In the genomic region with DNA sequence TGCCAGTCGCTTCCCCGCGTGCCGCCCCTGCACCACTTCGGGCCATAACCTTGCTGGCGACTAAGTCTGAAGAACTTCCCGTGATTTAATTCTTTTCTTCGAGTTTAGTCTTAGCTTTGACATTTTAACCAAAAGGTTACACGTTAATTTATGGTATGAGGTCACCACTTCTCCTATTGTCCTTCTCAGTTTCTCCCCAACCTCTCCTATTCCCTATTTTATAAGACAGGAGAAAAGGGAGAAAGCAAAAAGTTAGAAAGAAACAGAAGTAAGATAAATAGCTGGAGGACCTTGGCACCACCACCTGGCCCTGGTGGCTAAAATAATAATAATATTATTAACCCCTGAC, we compare ENCODE assay signal across 19 cellular contexts.
DNase-seq lines count a peak whose midpoint lies in the region; ATAC-seq, FAIRE-seq and TF ChIP-seq lines count a peak whose summit lies in the region.
"Had no signal": no experiment of that assay in that cellular context is flagged by ENCODE, and none has a peak within 500 bp of the region (broad histone marks: within the 10 kb centered on the region; RNA-seq: fewer than 3 reads in every experiment).

No MANE protein-coding gene starts in this region.

- H3K4me1 ChIP-seq in HepG2 (ENCODE audit: insufficient read depth, low read length) (no peaks in the 10 kb centered on the region), right lobe of liver (no peaks in the 10 kb centered on the region), upper lobe of right lung (no peaks in the 10 kb centered on the region)
- H3K4me1 ChIP-seq in naive thymus-derived CD4-positive, alpha-beta T cell (ENCODE audit: control insufficient read depth in 2 of 2, insufficient read depth in 2 of 2, low read length in 2 of 2) = no peaks in the 10 kb centered on the region
- H3K4me1 ChIP-seq: HAP-1, psoas muscle, thyroid gland had no signal

- H3K27ac ChIP-seq in HepG2 (ENCODE audit: extremely low read length, insufficient read depth, low read length) (no peak overlapping the region), right lobe of liver (no peak overlapping the region), upper lobe of right lung (no peak overlapping the region)
- H3K27ac ChIP-seq in naive thymus-derived CD4-positive, alpha-beta T cell (ENCODE audit: low read depth, low read length) = no peak overlapping the region
- H3K27ac ChIP-seq: psoas muscle, thyroid gland had no signal

- H3K4me1 Mint-ChIP-seq in dendritic cell treated with granulocyte-macrophage colony-stimulating factor and Interleukin-4, amounts not matched to agents 40 ng/mL and 50 ng/mL, for 4 days (ENCODE audit: low read depth) = peaks cover 23% of the 10 kb centered on the region
- peaks cover 3 to 19% (median 12%) of the 10 kb centered on the region in 7 donors for H3K4me1 Mint-ChIP-seq in naive thymus-derived CD4-positive, alpha-beta T cell

- TF ChIP-seq EP300 in HepG2 (IDR thresholded peaks at IDR 0.05; ENCODE audit: low read depth in 2 of 2, low read length in 2 of 2) (no peak), HepG2 (CRISPR knock-in tag; IDR thresholded peaks at IDR 0.05; ENCODE audit: borderline replicate concordance) (no peak)

- H3K27me3 Mint-ChIP-seq in dendritic cell treated with granulocyte-macrophage colony-stimulating factor and Interleukin-4, amounts not matched to agents 40 ng/mL and 50 ng/mL, for 4 days = peaks cover 34% of the 10 kb centered on the region
- peaks cover 32 to 72% (median 47%) of the 10 kb centered on the region in 5 donors for H3K27me3 Mint-ChIP-seq in naive thymus-derived CD4-positive, alpha-beta T cell

- intact Hi-C loops in HepG2 (cut with micrococcal nuclease; ENCODE audit: unreplicated experiment) = no loop called here
- intact Hi-C loops in right lobe of liver (cut with DNase I) = no loop called here
- intact Hi-C loops in dendritic cell treated with granulocyte-macrophage colony-stimulating factor and Interleukin-4, amounts not matched to agents 40 ng/mL and 50 ng/mL, for 4 days (cut with micrococcal nuclease) = no loop called here
- intact Hi-C loops in naive thymus-derived CD4-positive, alpha-beta T cell (cut with micrococcal nuclease) = loop anchor here in 1 of 2 donors (10.0 kb wide), 1 partner anchor 1563 kb away; no protein-coding TSS in a partner anchor
- intact Hi-C loops in upper lobe of right lung (cut with DNase I) = no loop called here

- BruUV-seq in HepG2 (replicated peaks; lab: Mats Ljungman, UMichigan) = no TSS peak

- H3K9me3 Mint-ChIP-seq in dendritic cell treated with granulocyte-macrophage colony-stimulating factor and Interleukin-4, amounts not matched to agents 40 ng/mL and 50 ng/mL, for 4 days = no peaks in the 10 kb centered on the region
- no peaks in the 10 kb centered on the region for H3K9me3 Mint-ChIP-seq in naive thymus-derived CD4-positive, alpha-beta T cell
- H3K9me3 Mint-ChIP-seq: IgD-negative memory B cell had no signal

- H3K27ac Mint-ChIP-seq in dendritic cell treated with granulocyte-macrophage colony-stimulating factor and Interleukin-4, amounts not matched to agents 40 ng/mL and 50 ng/mL, for 4 days = no peak overlapping the region
- no peak overlapping the region for H3K27ac Mint-ChIP-seq in naive thymus-derived CD4-positive, alpha-beta T cell
- H3K27ac Mint-ChIP-seq: IgD-negative memory B cell had no signal

- DNase-seq in HepG2 (ENCODE audit: low spot score) (no peak), right lobe of liver (no peak), upper lobe of right lung (no peak), urothelium cell line (ENCODE audit: low spot score) (no peak), NCI-H187 treated with DMSO at 0.1 percent for 48 hours (lab: John Stamatoyannopoulos, UW) (no peak)
- DNase-seq in naive thymus-derived CD4-positive, alpha-beta T cell = no peak
- no peak for DNase-seq in stimulated activated CD4-positive, alpha-beta T cell treated with anti-CD3 and anti-CD28 coated beads, Interleukin-1b, Interleukin-23, amount 100 ng/mL, for 48 hours
- DNase-seq: ACHN; activated effector memory CD4-positive, alpha-beta T cell treated with Interleukin-2 at 50 U/mL for 16 hours; COR-L47; left cardiac atrium; NCI-H2081; NCI-H526 treated with DMSO at 0.1 percent for 48 hours; PC-3; psoas muscle had no signal

- POLR2A ChIA-PET in HepG2 (lab: Yijun Ruan, JAX) = no interaction called here
- POLR2A ChIA-PET in naive thymus-derived CD4-positive, alpha-beta T cell (lab: Charles Lee) = no interaction called here

- H3K36me3 Mint-ChIP-seq in dendritic cell treated with granulocyte-macrophage colony-stimulating factor and Interleukin-4, amounts not matched to agents 40 ng/mL and 50 ng/mL, for 4 days (ENCODE audit: low read depth) = no peaks in the 10 kb centered on the region
- H3K36me3 Mint-ChIP-seq in naive thymus-derived CD4-positive, alpha-beta T cell = peaks cover 0 to 6% (median 0%) of the 10 kb centered on the region in 5 donors
- H3K36me3 Mint-ChIP-seq: IgD-negative memory B cell had no signal

- no peaks in the 10 kb centered on the region; a peak in 1 of 5 replicates for H3K36me3 ChIP-seq in HepG2 (replicated peaks in 1 of 2; ENCODE audit: control insufficient read depth in 1 of 2, insufficient read depth in 2 of 2, low read length in 2 of 2)
- H3K36me3 ChIP-seq in right lobe of liver = no peaks in the 10 kb centered on the region
- H3K36me3 ChIP-seq in naive thymus-derived CD4-positive, alpha-beta T cell (ENCODE audit: control insufficient read depth in 2 of 3, insufficient read depth in 3 of 3, low read length in 3 of 3) = no peaks in the 10 kb centered on the region
- no peaks in the 10 kb centered on the region for H3K36me3 ChIP-seq in upper lobe of right lung
- H3K36me3 ChIP-seq: HAP-1, thyroid gland had no signal

- H3K4me3 ChIP-seq in HepG2 (replicated peaks in 1 of 3; ENCODE audit: insufficient read depth in 1 of 3, low read depth in 2 of 3, low read length in 3 of 3) = no peak overlapping the region
- H3K4me3 ChIP-seq in right lobe of liver = no peak overlapping the region
- no peak overlapping the region for H3K4me3 ChIP-seq in naive thymus-derived CD4-positive, alpha-beta T cell (ENCODE audit: low read length)
- peak overlapping the region; percentile 10 for H3K4me3 ChIP-seq in upper lobe of right lung
- H3K4me3 ChIP-seq: HAP-1, psoas muscle, thyroid gland had no signal

- CTCF ChIA-PET in HepG2 (lab: Yijun Ruan, JAX; ENCODE audit: low intra/inter-chr PET ratio, low total read pairs) = no interaction called here
- CTCF ChIA-PET in naive thymus-derived CD4-positive, alpha-beta T cell (lab: Charles Lee) = no interaction called here

- ATAC-seq in HepG2 = no peak
- ATAC-seq in right lobe of liver = no peak
- no peak for ATAC-seq in naive thymus-derived CD4-positive, alpha-beta T cell
- ATAC-seq in upper lobe of right lung = no peak
- ATAC-seq: PC-3, psoas muscle had no signal

- FAIRE-seq in HepG2 (lab: Jason Lieb, UNC) (no peak), urothelium cell line (lab: Jason Lieb, UNC) (no peak)

- no peaks in the 10 kb centered on the region for H3K79me2 ChIP-seq in HepG2 (ENCODE audit: insufficient read depth, low read length)

- H3K9ac ChIP-seq in HepG2 (ENCODE audit: insufficient read depth, low read depth, low read length) = no peak overlapping the region

- H2AFZ ChIP-seq in HepG2 (ENCODE audit: low read length) = no peak overlapping the region

- no peaks in the 10 kb centered on the region for H3K9me3 ChIP-seq in HepG2 (ENCODE audit: low read length)
- H3K9me3 ChIP-seq in right lobe of liver = no peaks in the 10 kb centered on the region
- H3K9me3 ChIP-seq in naive thymus-derived CD4-positive, alpha-beta T cell (ENCODE audit: control insufficient read depth in 2 of 3, low read length in 3 of 3) = no peaks in the 10 kb centered on the region
- no peaks in the 10 kb centered on the region for H3K9me3 ChIP-seq in upper lobe of right lung
- H3K9me3 ChIP-seq: HAP-1, psoas muscle, thyroid gland had no signal

- H3K4me2 ChIP-seq in HepG2 (ENCODE audit: low read depth, low read length) = no peak overlapping the region

- no peak for TF ChIP-seq RAD21 in HepG2 (CRISPR knock-in tag; IDR thresholded peaks at IDR 0.05)

- peak overlapping the region; percentile 67 for H3K4me3 Mint-ChIP-seq in dendritic cell treated with granulocyte-macrophage colony-stimulating factor and Interleukin-4, amounts not matched to agents 40 ng/mL and 50 ng/mL, for 4 days
- H3K4me3 Mint-ChIP-seq in naive thymus-derived CD4-positive, alpha-beta T cell = peak overlapping the region in 7 of 10 donors; percentile 19 to 75 (median 41)

- no peaks in the 10 kb centered on the region for H3K27me3 ChIP-seq in HepG2 (ENCODE audit: control insufficient read depth in 1 of 2, insufficient read depth in 2 of 2, low read length in 2 of 2)
- no peaks in the 10 kb centered on the region for H3K27me3 ChIP-seq in right lobe of liver
- peaks cover 0 to 7% of the 10 kb centered on the region in 2 donors for H3K27me3 ChIP-seq in naive thymus-derived CD4-positive, alpha-beta T cell (ENCODE audit: control insufficient read depth in 2 of 2, insufficient read depth in 2 of 2, low read length in 2 of 2)
- H3K27me3 ChIP-seq in upper lobe of right lung = no peaks in the 10 kb centered on the region
- H3K27me3 ChIP-seq: thyroid gland had no signal

- in situ Hi-C loops in HepG2 (cut with HindIII; ENCODE audit: extremely low pct_ligation_motif_present, low pct_unique_long_range_greater_than_20kb) = no loop called here

- TF ChIP-seq CTCF in HepG2 (CRISPR knock-in tag; IDR thresholded peaks at IDR 0.05) (no peak), right lobe of liver (IDR thresholded peaks at IDR 0.05) (no peak), upper lobe of right lung (IDR thresholded peaks at IDR 0.05) (no peak)

- 96% methylated on average over 9 of the region's 9 CpGs for WGBS in HepG2 (ENCODE audit: low lambda C conversion rate)
- 26% methylated on average over 9 of the region's 9 CpGs for WGBS in right lobe of liver (ENCODE audit: insufficient coverage, low coverage, low lambda C conversion rate, missing lambda C conversion rate)

- TF ChIP-seq POLR2A in HepG2 (IDR thresholded peaks at IDR 0.05; ENCODE audit: insufficient read depth in 1 of 2, low read depth in 2 of 2, low read length in 2 of 2) (no peak), right lobe of liver (IDR thresholded peaks at IDR 0.05) (no peak)

- H4K20me1 ChIP-seq in HepG2 (ENCODE audit: insufficient read depth, low read length) = no peaks in the 10 kb centered on the region

TF ChIP-seq in HepG2, 621 proteins besides CTCF, POLR2A, EP300 and RAD21 (continues in another document):
- TF ChIP-seq ATF7 (IDR thresholded peaks at IDR 0.05) (0 out of 2 replicates have a peak, but pooled peaks have one; percentile 10), ATF7 (CRISPR knock-in tag; IDR thresholded peaks at IDR 0.05) (no peak), SP4 (CRISPR knock-in tag; IDR thresholded peaks at IDR 0.05) (no peak), EED (CRISPR knock-in tag; IDR thresholded peaks at IDR 0.05) (no peak), ZFP41 (CRISPR knock-in tag; IDR thresholded peaks at IDR 0.05; ENCODE audit: borderline replicate concordance) (no peak)
